ENCODE assay signal across 1 cellular context in the genomic region with DNA sequence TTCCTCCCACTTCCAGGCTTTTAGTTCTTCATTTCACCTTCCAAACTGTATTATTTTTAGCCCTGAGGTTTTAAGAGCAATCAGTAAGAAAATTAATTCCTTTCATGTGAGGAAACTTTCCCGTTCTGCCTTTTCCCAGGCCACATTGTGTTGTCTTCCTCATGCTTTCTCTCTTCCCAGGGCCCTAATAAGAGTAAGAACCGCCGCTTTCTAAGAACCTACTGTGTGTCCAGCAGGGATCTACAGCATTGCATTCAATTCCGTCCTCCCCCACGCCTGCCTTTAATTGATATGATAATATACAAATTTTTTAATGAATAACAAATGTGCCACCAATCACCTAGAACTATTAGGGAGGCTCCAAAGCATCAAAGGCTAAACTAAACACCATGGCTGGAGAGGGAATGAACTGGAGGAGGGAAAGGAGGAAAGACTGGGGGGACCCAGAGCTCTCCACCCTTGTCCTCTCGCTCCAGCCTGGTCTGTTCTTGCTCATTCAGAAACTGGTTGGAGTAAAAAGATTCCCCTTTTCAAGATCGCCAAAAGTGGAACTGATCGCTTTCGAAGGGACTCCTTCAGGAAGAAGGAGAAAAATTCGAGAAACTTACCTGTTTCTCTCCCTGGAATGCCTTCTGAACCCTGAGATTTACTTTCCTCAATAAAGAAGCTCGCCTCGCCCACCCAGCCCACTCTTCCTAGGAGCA.
TF ChIP-seq lines count a peak whose summit lies in the region.

No MANE protein-coding gene starts in this region.

TF ChIP-seq in K562, 482 proteins besides CTCF, POLR2A, EP300 and RAD21:
- TF ChIP-seq ZEB2 (IDR thresholded peaks at IDR 0.05) (no peak), POLR3G (IDR thresholded peaks at IDR 0.05; ENCODE audit: extremely low read depth, insufficient read length, insufficient replicate concordance) (no peak), ZNF644 (tag; IDR thresholded peaks at IDR 0.05; ENCODE audit: low read depth) (0 out of 2 replicates have a peak, but pooled peaks have one; percentile 50), MYC (IDR thresholded peaks at IDR 0.05; ENCODE audit: low read depth, low read length) (0 out of 2 replicates have a peak, but pooled peaks have one; percentile 15), MYC (CRISPR knock-in tag; IDR thresholded peaks at IDR 0.05; ENCODE audit: borderline replicate concordance, low read depth) (no peak), ZKSCAN1 (IDR thresholded peaks at IDR 0.05; ENCODE audit: low read depth, low read length) (peak; percentile 94)
- TF ChIP-seq, protein P1, sequence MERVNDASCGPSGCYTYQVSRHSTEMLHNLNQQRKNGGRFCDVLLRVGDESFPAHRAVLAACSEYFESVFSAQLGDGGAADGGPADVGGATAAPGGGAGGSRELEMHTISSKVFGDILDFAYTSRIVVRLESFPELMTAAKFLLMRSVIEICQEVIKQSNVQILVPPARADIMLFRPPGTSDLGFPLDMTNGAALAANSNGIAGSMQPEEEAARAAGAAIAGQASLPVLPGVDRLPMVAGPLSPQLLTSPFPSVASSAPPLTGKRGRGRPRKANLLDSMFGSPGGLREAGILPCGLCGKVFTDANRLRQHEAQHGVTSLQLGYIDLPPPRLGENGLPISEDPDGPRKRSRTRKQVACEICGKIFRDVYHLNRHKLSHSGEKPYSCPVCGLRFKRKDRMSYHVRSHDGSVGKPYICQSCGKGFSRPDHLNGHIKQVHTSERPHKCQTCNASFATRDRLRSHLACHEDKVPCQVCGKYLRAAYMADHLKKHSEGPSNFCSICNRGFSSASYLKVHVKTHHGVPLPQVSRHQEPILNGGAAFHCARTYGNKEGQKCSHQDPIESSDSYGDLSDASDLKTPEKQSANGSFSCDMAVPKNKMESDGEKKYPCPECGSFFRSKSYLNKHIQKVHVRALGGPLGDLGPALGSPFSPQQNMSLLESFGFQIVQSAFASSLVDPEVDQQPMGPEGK (CRISPR knock-in tag; IDR thresholded peaks at IDR 0.05; ENCODE audit: borderline replicate concordance): no peak
- TF ChIP-seq, protein P2, sequence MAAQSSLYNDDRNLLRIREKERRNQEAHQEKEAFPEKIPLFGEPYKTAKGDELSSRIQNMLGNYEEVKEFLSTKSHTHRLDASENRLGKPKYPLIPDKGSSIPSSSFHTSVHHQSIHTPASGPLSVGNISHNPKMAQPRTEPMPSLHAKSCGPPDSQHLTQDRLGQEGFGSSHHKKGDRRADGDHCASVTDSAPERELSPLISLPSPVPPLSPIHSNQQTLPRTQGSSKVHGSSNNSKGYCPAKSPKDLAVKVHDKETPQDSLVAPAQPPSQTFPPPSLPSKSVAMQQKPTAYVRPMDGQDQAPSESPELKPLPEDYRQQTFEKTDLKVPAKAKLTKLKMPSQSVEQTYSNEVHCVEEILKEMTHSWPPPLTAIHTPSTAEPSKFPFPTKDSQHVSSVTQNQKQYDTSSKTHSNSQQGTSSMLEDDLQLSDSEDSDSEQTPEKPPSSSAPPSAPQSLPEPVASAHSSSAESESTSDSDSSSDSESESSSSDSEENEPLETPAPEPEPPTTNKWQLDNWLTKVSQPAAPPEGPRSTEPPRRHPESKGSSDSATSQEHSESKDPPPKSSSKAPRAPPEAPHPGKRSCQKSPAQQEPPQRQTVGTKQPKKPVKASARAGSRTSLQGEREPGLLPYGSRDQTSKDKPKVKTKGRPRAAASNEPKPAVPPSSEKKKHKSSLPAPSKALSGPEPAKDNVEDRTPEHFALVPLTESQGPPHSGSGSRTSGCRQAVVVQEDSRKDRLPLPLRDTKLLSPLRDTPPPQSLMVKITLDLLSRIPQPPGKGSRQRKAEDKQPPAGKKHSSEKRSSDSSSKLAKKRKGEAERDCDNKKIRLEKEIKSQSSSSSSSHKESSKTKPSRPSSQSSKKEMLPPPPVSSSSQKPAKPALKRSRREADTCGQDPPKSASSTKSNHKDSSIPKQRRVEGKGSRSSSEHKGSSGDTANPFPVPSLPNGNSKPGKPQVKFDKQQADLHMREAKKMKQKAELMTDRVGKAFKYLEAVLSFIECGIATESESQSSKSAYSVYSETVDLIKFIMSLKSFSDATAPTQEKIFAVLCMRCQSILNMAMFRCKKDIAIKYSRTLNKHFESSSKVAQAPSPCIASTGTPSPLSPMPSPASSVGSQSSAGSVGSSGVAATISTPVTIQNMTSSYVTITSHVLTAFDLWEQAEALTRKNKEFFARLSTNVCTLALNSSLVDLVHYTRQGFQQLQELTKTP (IDR thresholded peaks at IDR 0.05; ENCODE audit: low read depth in 1 of 2, partially characterized antibody in 2 of 2): peak in 1 of 2 experiments; percentile 6
